Comparison of ENCODE assay signal across 1 cellular context in genomic region chr13:45331981-45332830, GRCh38.
TF ChIP-seq lines count a peak whose summit lies in the region.

No MANE protein-coding gene starts in this region.

TF ChIP-seq in K562, 482 proteins besides CTCF, POLR2A, EP300 and RAD21 (continued from another document):
- TF ChIP-seq ILF3 (IDR thresholded peaks at IDR 0.05; ENCODE audit: borderline replicate concordance), result peak; percentile 27; the same call in 1 of the 2 replicates
- peak; percentile 28; the same call in 1 of the 2 replicates for TF ChIP-seq JUND (IDR thresholded peaks at IDR 0.05; ENCODE audit: borderline replicate concordance, low read depth, low read length)
- TF ChIP-seq JUND (tag; IDR thresholded peaks at IDR 0.05; ENCODE audit: borderline replicate concordance, low read depth, low read length), result no peak
- TF ChIP-seq MCM7 (IDR thresholded peaks at IDR 0.05), result no peak
- TF ChIP-seq, protein P1, sequence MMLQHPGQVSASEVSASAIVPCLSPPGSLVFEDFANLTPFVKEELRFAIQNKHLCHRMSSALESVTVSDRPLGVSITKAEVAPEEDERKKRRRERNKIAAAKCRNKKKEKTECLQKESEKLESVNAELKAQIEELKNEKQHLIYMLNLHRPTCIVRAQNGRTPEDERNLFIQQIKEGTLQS (IDR thresholded peaks at IDR 0.05), result peak; percentile 50
- TF ChIP-seq, protein P1 (CRISPR knock-in tag; conservative IDR thresholded peaks at IDR 0.05), result no peak
- TF ChIP-seq, protein P2, sequence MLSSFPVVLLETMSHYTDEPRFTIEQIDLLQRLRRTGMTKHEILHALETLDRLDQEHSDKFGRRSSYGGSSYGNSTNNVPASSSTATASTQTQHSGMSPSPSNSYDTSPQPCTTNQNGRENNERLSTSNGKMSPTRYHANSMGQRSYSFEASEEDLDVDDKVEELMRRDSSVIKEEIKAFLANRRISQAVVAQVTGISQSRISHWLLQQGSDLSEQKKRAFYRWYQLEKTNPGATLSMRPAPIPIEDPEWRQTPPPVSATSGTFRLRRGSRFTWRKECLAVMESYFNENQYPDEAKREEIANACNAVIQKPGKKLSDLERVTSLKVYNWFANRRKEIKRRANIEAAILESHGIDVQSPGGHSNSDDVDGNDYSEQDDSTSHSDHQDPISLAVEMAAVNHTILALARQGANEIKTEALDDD (IDR thresholded peaks at IDR 0.05), result peak; percentile 91
